Comparison of ENCODE assay signal across 10 cellular contexts in genomic region chr7:17126413-17127374, GRCh38.
DNase-seq lines count a peak whose midpoint lies in the region; ATAC-seq and TF ChIP-seq lines count a peak whose summit lies in the region.
"Had no signal": no experiment of that assay in that cellular context is flagged by ENCODE, and none has a peak within 500 bp of the region (broad histone marks: within the 10 kb centered on the region; RNA-seq: fewer than 3 reads in every experiment).

No MANE protein-coding gene starts in this region.

- CTCF ChIA-PET in HEK293T (lab: Yijun Ruan, JAX): no interaction called here

- no peaks in the 10 kb centered on the region for H3K27me3 Mint-ChIP-seq in stimulated activated naive CD8-positive, alpha-beta T cell treated with anti-CD3 and anti-CD28 coated beads, Interleukin-15, Interleukin-2, amounts not matched to agents 100 ng/mL and 50 ng/mL, for 24 hours

- peak overlapping the region; percentile 12 for H3K27ac Mint-ChIP-seq in stimulated activated naive CD8-positive, alpha-beta T cell treated with anti-CD3 and anti-CD28 coated beads, Interleukin-15, Interleukin-2, amounts not matched to agents 100 ng/mL and 50 ng/mL, for 24 hours

- H3K36me3 Mint-ChIP-seq in stimulated activated naive CD8-positive, alpha-beta T cell treated with anti-CD3 and anti-CD28 coated beads, Interleukin-15, Interleukin-2, amounts not matched to agents 100 ng/mL and 50 ng/mL, for 24 hours (ENCODE audit: low read depth): no peaks in the 10 kb centered on the region

- ATAC-seq in stimulated activated naive CD8-positive, alpha-beta T cell treated with anti-CD3 and anti-CD28 coated beads, Interleukin-15, Interleukin-2, amounts not matched to agents 100 U/mL and 50 U/mL, for 24 hours: no peak
- ATAC-seq in GM21786 (IDR thresholded peaks at IDR 0.05; ENCODE audit: unreplicated experiment) (peak; percentile 66), HG03354 (IDR thresholded peaks at IDR 0.05; ENCODE audit: poor library complexity, severe bottlenecking, unreplicated experiment) (peak; percentile 75)

- no peak for DNase-seq in stimulated activated naive CD8-positive, alpha-beta T cell treated with anti-CD3 and anti-CD28 coated beads, Interleukin-15, Interleukin-2, amounts not matched to agents 100 U/mL and 50 U/mL, for 24 hours
- DNase-seq in RKO (ENCODE audit: low spot score) (no peak), HEK293T (ENCODE audit: extremely low spot score) (no peak), NCI-H1930 (lab: John Stamatoyannopoulos, UW) (no peak), DMS53 (lab: John Stamatoyannopoulos, UW) (no peak)
- DNase-seq: cerebellar nuclear complex, NCI-H524 had no signal

- POLR2A ChIA-PET in HEK293T (lab: Yijun Ruan, JAX): no interaction called here

- no peaks in the 10 kb centered on the region for H3K9me3 Mint-ChIP-seq in stimulated activated naive CD8-positive, alpha-beta T cell treated with anti-CD3 and anti-CD28 coated beads, Interleukin-15, Interleukin-2, amounts not matched to agents 100 ng/mL and 50 ng/mL, for 24 hours

- peaks cover 42% of the 10 kb centered on the region for H3K4me1 Mint-ChIP-seq in stimulated activated naive CD8-positive, alpha-beta T cell treated with anti-CD3 and anti-CD28 coated beads, Interleukin-15, Interleukin-2, amounts not matched to agents 100 ng/mL and 50 ng/mL, for 24 hours (ENCODE audit: low read depth)

- H3K4me3 Mint-ChIP-seq in stimulated activated naive CD8-positive, alpha-beta T cell treated with anti-CD3 and anti-CD28 coated beads, Interleukin-15, Interleukin-2, amounts not matched to agents 100 ng/mL and 50 ng/mL, for 24 hours: peak overlapping the region; percentile 3

TF ChIP-seq in HEK293T, 16 proteins besides CTCF, POLR2A, EP300 and RAD21:
- TF ChIP-seq PKNOX1 (IDR thresholded peaks at IDR 0.05) (no peak), ARNT (IDR thresholded peaks at IDR 0.05) (no peak), LEF1 (IDR thresholded peaks at IDR 0.05; ENCODE audit: borderline replicate concordance) (no peak), CTBP1 (IDR thresholded peaks at IDR 0.05; ENCODE audit: borderline replicate concordance) (no peak), SP1 (IDR thresholded peaks at IDR 0.05) (no peak), HDGF (IDR thresholded peaks at IDR 0.05; ENCODE audit: borderline replicate concordance) (no peak), TARDBP (IDR thresholded peaks at IDR 0.05) (no peak), NFRKB (IDR thresholded peaks at IDR 0.05) (no peak), ZNF384 (IDR thresholded peaks at IDR 0.05) (no peak), BHLHE40 (IDR thresholded peaks at IDR 0.05; ENCODE audit: borderline replicate concordance) (no peak), L3MBTL2 (conservative IDR thresholded peaks at IDR 0.05) (no peak), FOXA1 (IDR thresholded peaks at IDR 0.05) (no peak), ELF4 (IDR thresholded peaks at IDR 0.05) (no peak), SUZ12 (IDR thresholded peaks at IDR 0.05) (no peak), FOXK2 (IDR thresholded peaks at IDR 0.05) (no peak)
